In the genomic region with DNA sequence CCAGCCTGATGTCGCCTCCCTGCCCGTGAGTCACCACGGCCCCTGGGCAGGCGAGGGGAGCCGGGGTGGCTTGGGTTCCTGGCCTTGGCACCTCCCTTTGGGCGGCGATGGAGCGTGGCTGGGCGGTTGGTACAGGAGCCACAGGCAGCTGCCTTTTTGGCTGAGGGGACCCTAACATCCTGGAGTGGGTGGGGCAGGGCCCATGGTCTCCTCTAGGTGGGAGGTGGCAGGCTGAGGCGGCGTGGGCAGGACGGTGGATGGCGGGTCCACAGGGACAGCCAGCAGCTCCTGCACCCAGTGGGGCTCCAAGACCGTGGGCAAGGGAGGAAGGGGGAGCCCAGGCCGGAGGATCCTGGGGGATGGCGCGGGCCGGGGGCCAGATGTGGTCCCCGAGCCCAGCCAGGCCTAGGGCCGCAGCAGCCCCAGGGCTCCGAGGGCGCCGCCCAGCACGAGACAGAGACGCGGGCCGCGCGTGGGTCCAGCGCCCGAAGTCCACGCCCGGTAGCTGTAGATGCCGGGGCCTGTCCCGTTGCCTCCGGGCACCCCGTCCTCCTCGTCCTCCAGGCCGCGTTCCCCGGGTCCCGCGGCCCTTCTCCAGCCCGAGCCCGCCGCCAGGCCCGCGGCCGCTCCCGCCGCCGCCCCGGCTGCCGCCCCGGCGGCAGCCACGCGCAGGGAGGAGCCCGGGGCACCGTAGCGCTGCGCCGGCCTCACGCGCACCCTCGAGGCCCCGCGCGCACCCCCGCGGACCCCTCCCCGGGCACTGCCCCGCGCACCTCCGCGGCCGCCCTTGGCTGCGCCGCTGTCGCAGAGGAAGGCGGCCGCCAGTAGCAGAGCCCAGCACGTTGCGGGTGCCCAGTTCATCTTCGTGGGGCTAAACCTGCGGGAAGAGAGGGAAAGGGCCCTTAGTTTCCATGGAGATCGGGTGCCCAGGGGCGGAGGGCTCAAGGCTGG, we compare ENCODE assay signal across 11 cellular contexts. TPM values are rescaled to one million over a fixed set of nuclear protein-coding genes. Genes with fewer than 3 reads are reported as not detected.
DNase-seq lines count a peak whose midpoint lies in the region; ATAC-seq and TF ChIP-seq lines count a peak whose summit lies in the region.
"Had no signal": no experiment of that assay in that cellular context is flagged by ENCODE, and none has a peak within 500 bp of the region (broad histone marks: within the 10 kb centered on the region; RNA-seq: fewer than 3 reads in every experiment).

No MANE protein-coding gene starts in this region.

- H4K20me1 ChIP-seq in H9 (ENCODE audit: control insufficient read depth, insufficient read depth, insufficient read length) = peaks cover 4% of the 10 kb centered on the region

- H3T11ph ChIP-seq in H9 (ENCODE audit: low read length) = no peak overlapping the region

- H4K5ac ChIP-seq in H9 (ENCODE audit: insufficient read length, low read depth, low read length) = no peak overlapping the region

- peaks cover 3% of the 10 kb centered on the region for H3K23me2 ChIP-seq in H9 (ENCODE audit: insufficient read length, low read depth, low read length, poor library complexity, severe bottlenecking)

- no peak overlapping the region for H3K4ac ChIP-seq in H9 (ENCODE audit: low read depth, low read length)

- H2BK120ac ChIP-seq in H9 (ENCODE audit: low read depth, low read length, poor library complexity, severe bottlenecking) = no peak overlapping the region

- H3K27ac Mint-ChIP-seq in H9 (no peak overlapping the region), chondrocyte (ENCODE audit: unreplicated experiment) (no peak overlapping the region)

- H3K27me3 ChIP-seq in H9 (ENCODE audit: insufficient read depth, low read length) = no peaks in the 10 kb centered on the region

- no peak overlapping the region for H3K4me3 ChIP-seq in mucosa of descending colon

- H3K9ac ChIP-seq in H9 (ENCODE audit: extremely low read depth, insufficient read length, low read length) = no peak overlapping the region

- peaks cover 3 to 15% (median 10%) of the 10 kb centered on the region in 3 experiments; a peak in 5 of 7 replicates for H3K36me3 Mint-ChIP-seq in H9 (ENCODE audit: insufficient read depth in 1 of 3, low read depth in 3 of 3)
- H3K36me3 Mint-ChIP-seq in chondrocyte (ENCODE audit: low read depth) = peaks cover 5% of the 10 kb centered on the region

- WGBS in H9 (ENCODE audit: extremely low coverage, insufficient read length, low lambda C conversion rate) = no CpG with 5 or more reads among the region's 88 CpGs

- H3K79me2 ChIP-seq in H9 (ENCODE audit: insufficient read depth, low read length) = no peaks in the 10 kb centered on the region

- no peak overlapping the region for H2BK20ac ChIP-seq in H9 (ENCODE audit: low read depth, low read length, poor library complexity, severe bottlenecking)

- no peak overlapping the region for H3K4me2 ChIP-seq in H9 (ENCODE audit: insufficient read depth, insufficient read length, low read length)

- H4K91ac ChIP-seq in H9 (ENCODE audit: insufficient read length, low read depth, low read length) = no peak overlapping the region

- H3K4me3 Mint-ChIP-seq in H9 = peak overlapping the region; percentile 36 to 73
- peak overlapping the region; percentile 67 for H3K4me3 Mint-ChIP-seq in chondrocyte (ENCODE audit: unreplicated experiment)

- no peak overlapping the region for H2BK5ac ChIP-seq in H9 (ENCODE audit: insufficient read length, low read length)

- H3K9me3 Mint-ChIP-seq in H9 (no peaks in the 10 kb centered on the region), chondrocyte (ENCODE audit: low read depth) (no peaks in the 10 kb centered on the region)

- no peak overlapping the region for H3K23ac ChIP-seq in H9 (ENCODE audit: insufficient read length, low read depth, low read length)

- H2AK5ac ChIP-seq in H9 (ENCODE audit: insufficient read length, low read length) = no peak overlapping the region

- no peaks in the 10 kb centered on the region for H3K4me1 ChIP-seq in H9 (ENCODE audit: insufficient read depth, low read length)
- H3K4me1 ChIP-seq in mucosa of descending colon (ENCODE audit: low read depth) = no peaks in the 10 kb centered on the region

- no peaks in the 10 kb centered on the region for H3K36me3 ChIP-seq in mucosa of descending colon (ENCODE audit: low read depth)

- H3K27me3 Mint-ChIP-seq in H9 (ENCODE audit: low read depth) = peaks cover 11% of the 10 kb centered on the region
- H3K27me3 Mint-ChIP-seq in chondrocyte (ENCODE audit: low read depth) = no peaks in the 10 kb centered on the region

- H3K18ac ChIP-seq in H9 (ENCODE audit: insufficient read length, low read depth, low read length) = no peak overlapping the region

- peak; percentile 56 for DNase-seq in AG08396 (ENCODE audit: low spot score)
- peak; percentile 36 for DNase-seq in H9
- DNase-seq in chondrocyte (ENCODE audit: low spot score) = no peak
- peak in 1 of 3 donors; percentile 25 for DNase-seq in mucosa of descending colon
- no peak for DNase-seq in DMS153 (lab: John Stamatoyannopoulos, UW)
- DNase-seq: NCI-H2081 treated with DMSO at 0.1 percent for 48 hours, T-helper 1 cell had no signal

- H3K9me3 ChIP-seq in H9 (ENCODE audit: control insufficient read depth, low read depth, low read length) = no peaks in the 10 kb centered on the region
- no peaks in the 10 kb centered on the region for H3K9me3 ChIP-seq in mucosa of descending colon

- no peak overlapping the region for H2BK12ac ChIP-seq in H9 (ENCODE audit: insufficient read length, low read depth, low read length)

- intact Hi-C loops in mucosa of descending colon (cut with DNase I, micrococcal nuclease) = loop anchor here in 1 of 2 donors (10.0 kb wide), 1 partner anchor 152 kb away; no protein-coding TSS in a partner anchor

- no peak overlapping the region for H3K14ac ChIP-seq in H9 (ENCODE audit: insufficient read depth, low read length)

- H3K27ac ChIP-seq in H9 (ENCODE audit: insufficient read length, low read depth, low read length) = no peak overlapping the region
- H3K27ac ChIP-seq: HL-60 had no signal

- H2BK15ac ChIP-seq in H9 (ENCODE audit: low read depth, low read length) = no peak overlapping the region

- TF ChIP-seq CTCF in H9 (conservative IDR thresholded peaks at IDR 0.05) = no peak
- no peak for TF ChIP-seq CTCF in chondrocyte (IDR thresholded peaks at IDR 0.05)
- no peak for TF ChIP-seq CTCF in mucosa of descending colon (IDR thresholded peaks at IDR 0.05)

- H3K79me1 ChIP-seq in H9 (ENCODE audit: insufficient read depth, low read depth, low read length, poor library complexity, severe bottlenecking) = no peaks in the 10 kb centered on the region

- no peak overlapping the region for H3K56ac ChIP-seq in H9 (ENCODE audit: insufficient read length, low read depth, low read length)

- no peak overlapping the region for H2AFZ ChIP-seq in H9 (ENCODE audit: low read length)

- H4K8ac ChIP-seq in H9 (replicated peaks; ENCODE audit: insufficient read length, low read depth, low read length) = no peak overlapping the region

- H3K4me1 Mint-ChIP-seq in H9 (no peaks in the 10 kb centered on the region), chondrocyte (ENCODE audit: low read depth) (no peaks in the 10 kb centered on the region)

- ATAC-seq in mucosa of descending colon = peak; percentile 27
- ATAC-seq in GM21360 (IDR thresholded peaks at IDR 0.05; ENCODE audit: unreplicated experiment) = no peak
- no peak for ATAC-seq in HG03457 (IDR thresholded peaks at IDR 0.05; ENCODE audit: unreplicated experiment)
- ATAC-seq in HG02870 (IDR thresholded peaks at IDR 0.05; ENCODE audit: unreplicated experiment) = no peak

RNA-seq across cellular contexts. Expression of a gene that starts 1.3 kb away (rescaled TPM):
- total RNA-seq in H9 (2021) (0.42 TPM in 2 replicates), chondrocyte (2.4 to 7.3 TPM (median 6.5 TPM) in 3 replicates), mucosa of descending colon (under 1 TPM in 1 of 3 donors, not detected in 2; 0.25 TPM)

RNA-seq across cellular contexts. Expression of a gene that starts 29.1 kb away (rescaled TPM):
- total RNA-seq in H9 (2021) = 61.4 and 65.3 TPM in 2 replicates
- total RNA-seq in chondrocyte = 33.2 to 53.0 TPM (median 36.7 TPM) in 3 replicates
- 10 to 100 TPM; 43.6 to 52.7 (median 45.6) TPM for total RNA-seq in mucosa of descending colon

RNA-seq across cellular contexts. Expression of a gene that starts 30.6 kb away (rescaled TPM):
- total RNA-seq in H9 (2021) = 0.39 and 0.50 TPM in 2 replicates
- 2.2 to 6.6 TPM (median 2.4 TPM) in 3 replicates for total RNA-seq in chondrocyte
- total RNA-seq in mucosa of descending colon = 1 to 10 TPM; 2.5 to 4.8 (median 3.7) TPM

RNA-seq across cellular contexts. Expression of a gene that starts 44.0 kb away (rescaled TPM):
- total RNA-seq in H9 (2021) (5.3 and 5.6 TPM in 2 replicates), chondrocyte (5.9 to 7.6 TPM (median 6.3 TPM) in 3 replicates), mucosa of descending colon (1 to 10 TPM; 7.5 to 9.3 (median 8.3) TPM)

RNA-seq across cellular contexts. Expression of a gene that starts 49.9 kb away (rescaled TPM):
- total RNA-seq in H9 (2021) (94.1 and 100 TPM in 2 replicates), chondrocyte (57.6 to 67.8 TPM (median 58.9 TPM) in 3 replicates), mucosa of descending colon (100 to 1,000 TPM in 2 of 3 donors, 10 to 100 TPM in 1; 97.7 to 180 (median 151) TPM)

Comparison
In these comparisons a context has a peak if more than half of its experiments do, and no peak if none do; other contexts are left out.
1. DNase-seq: peak in AG08396 (single experiment) and H9 (single experiment); none in chondrocyte (single experiment) and DMS153 (single experiment).